ENCODE assay signal across 1 cellular context in the genomic region with DNA sequence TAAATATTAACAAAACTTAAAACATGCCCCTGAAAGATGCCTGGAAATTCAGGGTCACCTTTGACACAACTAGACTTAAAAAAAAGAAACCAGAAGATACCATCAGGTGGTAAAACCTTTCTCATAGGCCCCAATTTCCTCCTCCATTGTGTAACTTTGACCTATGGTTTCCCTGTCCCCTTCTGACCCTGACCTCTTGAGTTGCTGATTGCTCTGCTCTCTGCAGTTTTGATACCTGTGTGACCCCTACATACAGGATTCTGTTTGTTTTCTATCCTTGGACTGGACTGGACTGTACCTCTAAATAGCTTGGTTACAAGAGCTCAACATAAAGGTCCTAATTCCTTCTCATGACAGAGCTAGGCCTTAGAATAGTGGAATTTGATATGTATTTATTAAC.
TF ChIP-seq lines count a peak whose summit lies in the region.

No MANE protein-coding gene starts in this region.

TF ChIP-seq in HepG2, 621 proteins besides CTCF, POLR2A, EP300 and RAD21 (continued from another document and continues in another):
- TF ChIP-seq, protein P1, sequence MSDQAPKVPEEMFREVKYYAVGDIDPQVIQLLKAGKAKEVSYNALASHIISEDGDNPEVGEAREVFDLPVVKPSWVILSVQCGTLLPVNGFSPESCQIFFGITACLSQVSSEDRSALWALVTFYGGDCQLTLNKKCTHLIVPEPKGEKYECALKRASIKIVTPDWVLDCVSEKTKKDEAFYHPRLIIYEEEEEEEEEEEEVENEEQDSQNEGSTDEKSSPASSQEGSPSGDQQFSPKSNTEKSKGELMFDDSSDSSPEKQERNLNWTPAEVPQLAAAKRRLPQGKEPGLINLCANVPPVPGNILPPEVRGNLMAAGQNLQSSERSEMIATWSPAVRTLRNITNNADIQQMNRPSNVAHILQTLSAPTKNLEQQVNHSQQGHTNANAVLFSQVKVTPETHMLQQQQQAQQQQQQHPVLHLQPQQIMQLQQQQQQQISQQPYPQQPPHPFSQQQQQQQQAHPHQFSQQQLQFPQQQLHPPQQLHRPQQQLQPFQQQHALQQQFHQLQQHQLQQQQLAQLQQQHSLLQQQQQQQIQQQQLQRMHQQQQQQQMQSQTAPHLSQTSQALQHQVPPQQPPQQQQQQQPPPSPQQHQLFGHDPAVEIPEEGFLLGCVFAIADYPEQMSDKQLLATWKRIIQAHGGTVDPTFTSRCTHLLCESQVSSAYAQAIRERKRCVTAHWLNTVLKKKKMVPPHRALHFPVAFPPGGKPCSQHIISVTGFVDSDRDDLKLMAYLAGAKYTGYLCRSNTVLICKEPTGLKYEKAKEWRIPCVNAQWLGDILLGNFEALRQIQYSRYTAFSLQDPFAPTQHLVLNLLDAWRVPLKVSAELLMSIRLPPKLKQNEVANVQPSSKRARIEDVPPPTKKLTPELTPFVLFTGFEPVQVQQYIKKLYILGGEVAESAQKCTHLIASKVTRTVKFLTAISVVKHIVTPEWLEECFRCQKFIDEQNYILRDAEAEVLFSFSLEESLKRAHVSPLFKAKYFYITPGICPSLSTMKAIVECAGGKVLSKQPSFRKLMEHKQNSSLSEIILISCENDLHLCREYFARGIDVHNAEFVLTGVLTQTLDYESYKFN (CRISPR knock-in tag; conservative IDR thresholded peaks at IDR 0.05) = peak; percentile 76
- peak; percentile 91 for TF ChIP-seq RXRB (CRISPR knock-in tag; IDR thresholded peaks at IDR 0.05; ENCODE audit: borderline replicate concordance)
- TF ChIP-seq, protein P2, sequence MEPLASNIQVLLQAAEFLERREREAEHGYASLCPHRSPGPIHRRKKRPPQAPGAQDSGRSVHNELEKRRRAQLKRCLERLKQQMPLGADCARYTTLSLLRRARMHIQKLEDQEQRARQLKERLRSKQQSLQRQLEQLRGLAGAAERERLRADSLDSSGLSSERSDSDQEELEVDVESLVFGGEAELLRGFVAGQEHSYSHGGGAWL (CRISPR knock-in tag; IDR thresholded peaks at IDR 0.05) = no peak
- peak; percentile 33; the same call in 1 of the 2 replicates for TF ChIP-seq ZNF331 (CRISPR knock-in tag; IDR thresholded peaks at IDR 0.05)
- no peak for TF ChIP-seq JUND (CRISPR knock-in tag; IDR thresholded peaks at IDR 0.05)
- TF ChIP-seq RFX1 (IDR thresholded peaks at IDR 0.05) = no peak
- TF ChIP-seq RELA (CRISPR knock-in tag; IDR thresholded peaks at IDR 0.05) = no peak
- TF ChIP-seq ZNF138 (CRISPR knock-in tag; IDR thresholded peaks at IDR 0.05; ENCODE audit: low read depth) = no peak
- no peak for TF ChIP-seq ZFY (CRISPR knock-in tag; IDR thresholded peaks at IDR 0.05)
- no peak for TF ChIP-seq ZNF556 (CRISPR knock-in tag; IDR thresholded peaks at IDR 0.05; ENCODE audit: borderline replicate concordance)
- no peak for TF ChIP-seq CENPT (CRISPR knock-in tag; IDR thresholded peaks at IDR 0.05; ENCODE audit: low read depth)
- no peak for TF ChIP-seq ZNF607 (CRISPR knock-in tag; IDR thresholded peaks at IDR 0.05; ENCODE audit: borderline replicate concordance)
- TF ChIP-seq TRIM24 (CRISPR knock-in tag; IDR thresholded peaks at IDR 0.05) = no peak
- no peak for TF ChIP-seq ZNF33A (CRISPR knock-in tag; IDR thresholded peaks at IDR 0.05; ENCODE audit: borderline replicate concordance)
- no peak for TF ChIP-seq ZNF101 (CRISPR knock-in tag; IDR thresholded peaks at IDR 0.05; ENCODE audit: borderline replicate concordance, low read depth)
- TF ChIP-seq SOX13 (IDR thresholded peaks at IDR 0.05) = no peak
- peak in 1 of 2 experiments; percentile 71; a peak in 2 of 4 replicates for TF ChIP-seq SOX13 (CRISPR knock-in tag; conservative IDR thresholded peaks at IDR 0.05 in 1 of 2, IDR thresholded peaks at IDR 0.05 in 1 of 2)
- TF ChIP-seq, protein P3, sequence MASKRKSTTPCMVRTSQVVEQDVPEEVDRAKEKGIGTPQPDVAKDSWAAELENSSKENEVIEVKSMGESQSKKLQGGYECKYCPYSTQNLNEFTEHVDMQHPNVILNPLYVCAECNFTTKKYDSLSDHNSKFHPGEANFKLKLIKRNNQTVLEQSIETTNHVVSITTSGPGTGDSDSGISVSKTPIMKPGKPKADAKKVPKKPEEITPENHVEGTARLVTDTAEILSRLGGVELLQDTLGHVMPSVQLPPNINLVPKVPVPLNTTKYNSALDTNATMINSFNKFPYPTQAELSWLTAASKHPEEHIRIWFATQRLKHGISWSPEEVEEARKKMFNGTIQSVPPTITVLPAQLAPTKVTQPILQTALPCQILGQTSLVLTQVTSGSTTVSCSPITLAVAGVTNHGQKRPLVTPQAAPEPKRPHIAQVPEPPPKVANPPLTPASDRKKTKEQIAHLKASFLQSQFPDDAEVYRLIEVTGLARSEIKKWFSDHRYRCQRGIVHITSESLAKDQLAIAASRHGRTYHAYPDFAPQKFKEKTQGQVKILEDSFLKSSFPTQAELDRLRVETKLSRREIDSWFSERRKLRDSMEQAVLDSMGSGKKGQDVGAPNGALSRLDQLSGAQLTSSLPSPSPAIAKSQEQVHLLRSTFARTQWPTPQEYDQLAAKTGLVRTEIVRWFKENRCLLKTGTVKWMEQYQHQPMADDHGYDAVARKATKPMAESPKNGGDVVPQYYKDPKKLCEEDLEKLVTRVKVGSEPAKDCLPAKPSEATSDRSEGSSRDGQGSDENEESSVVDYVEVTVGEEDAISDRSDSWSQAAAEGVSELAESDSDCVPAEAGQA (IDR thresholded peaks at IDR 0.05; ENCODE audit: low read depth) = no peak
- TF ChIP-seq, protein P3 (CRISPR knock-in tag; IDR thresholded peaks at IDR 0.05; ENCODE audit: borderline replicate concordance) = no peak
- no peak for TF ChIP-seq RBM22 (optimal IDR thresholded peaks at IDR 0.05; ENCODE audit: low read length)
- TF ChIP-seq, protein P4, sequence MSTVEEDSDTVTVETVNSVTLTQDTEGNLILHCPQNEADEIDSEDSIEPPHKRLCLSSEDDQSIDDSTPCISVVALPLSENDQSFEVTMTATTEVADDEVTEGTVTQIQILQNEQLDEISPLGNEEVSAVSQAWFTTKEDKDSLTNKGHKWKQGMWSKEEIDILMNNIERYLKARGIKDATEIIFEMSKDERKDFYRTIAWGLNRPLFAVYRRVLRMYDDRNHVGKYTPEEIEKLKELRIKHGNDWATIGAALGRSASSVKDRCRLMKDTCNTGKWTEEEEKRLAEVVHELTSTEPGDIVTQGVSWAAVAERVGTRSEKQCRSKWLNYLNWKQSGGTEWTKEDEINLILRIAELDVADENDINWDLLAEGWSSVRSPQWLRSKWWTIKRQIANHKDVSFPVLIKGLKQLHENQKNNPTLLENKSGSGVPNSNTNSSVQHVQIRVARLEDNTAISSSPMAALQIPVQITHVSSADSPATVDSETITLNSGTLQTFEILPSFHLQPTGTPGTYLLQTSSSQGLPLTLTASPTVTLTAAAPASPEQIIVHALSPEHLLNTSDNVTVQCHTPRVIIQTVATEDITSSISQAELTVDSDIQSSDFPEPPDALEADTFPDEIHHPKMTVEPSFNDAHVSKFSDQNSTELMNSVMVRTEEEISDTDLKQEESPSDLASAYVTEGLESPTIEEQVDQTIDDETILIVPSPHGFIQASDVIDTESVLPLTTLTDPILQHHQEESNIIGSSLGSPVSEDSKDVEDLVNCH (CRISPR knock-in tag; IDR thresholded peaks at IDR 0.05) = no peak
- no peak for TF ChIP-seq ZNF251 (CRISPR knock-in tag; IDR thresholded peaks at IDR 0.05)
- TF ChIP-seq ZNF598 (CRISPR knock-in tag; IDR thresholded peaks at IDR 0.05; ENCODE audit: borderline replicate concordance) = no peak
- TF ChIP-seq XRCC5 (optimal IDR thresholded peaks at IDR 0.05; ENCODE audit: low read length) = no peak
- TF ChIP-seq, protein P5, sequence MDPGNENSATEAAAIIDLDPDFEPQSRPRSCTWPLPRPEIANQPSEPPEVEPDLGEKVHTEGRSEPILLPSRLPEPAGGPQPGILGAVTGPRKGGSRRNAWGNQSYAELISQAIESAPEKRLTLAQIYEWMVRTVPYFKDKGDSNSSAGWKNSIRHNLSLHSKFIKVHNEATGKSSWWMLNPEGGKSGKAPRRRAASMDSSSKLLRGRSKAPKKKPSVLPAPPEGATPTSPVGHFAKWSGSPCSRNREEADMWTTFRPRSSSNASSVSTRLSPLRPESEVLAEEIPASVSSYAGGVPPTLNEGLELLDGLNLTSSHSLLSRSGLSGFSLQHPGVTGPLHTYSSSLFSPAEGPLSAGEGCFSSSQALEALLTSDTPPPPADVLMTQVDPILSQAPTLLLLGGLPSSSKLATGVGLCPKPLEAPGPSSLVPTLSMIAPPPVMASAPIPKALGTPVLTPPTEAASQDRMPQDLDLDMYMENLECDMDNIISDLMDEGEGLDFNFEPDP (CRISPR knock-in tag; conservative IDR thresholded peaks at IDR 0.05) = no peak
- no peak for TF ChIP-seq NCOA1 (CRISPR knock-in tag; IDR thresholded peaks at IDR 0.05)
- TF ChIP-seq JARID2 (CRISPR knock-in tag; IDR thresholded peaks at IDR 0.05; ENCODE audit: insufficient replicate concordance) = no peak
- no peak for TF ChIP-seq PHF5A (CRISPR knock-in tag; IDR thresholded peaks at IDR 0.05; ENCODE audit: low read depth, unreplicated experiment)
- TF ChIP-seq ZMYM2 (CRISPR knock-in tag; IDR thresholded peaks at IDR 0.05) = peak; percentile 71; the same call in 1 of the 2 replicates
- peak; percentile 84 for TF ChIP-seq NR2C2 (CRISPR knock-in tag; IDR thresholded peaks at IDR 0.05; ENCODE audit: borderline replicate concordance)
- 0 out of 2 replicates have a peak, but pooled peaks have one; percentile 52 for TF ChIP-seq HOXD1 (CRISPR knock-in tag; IDR thresholded peaks at IDR 0.05)
- no peak for TF ChIP-seq ZFP37 (CRISPR knock-in tag; IDR thresholded peaks at IDR 0.05; ENCODE audit: borderline replicate concordance)
- no peak for TF ChIP-seq REL (CRISPR knock-in tag; conservative IDR thresholded peaks at IDR 0.05)
- TF ChIP-seq, protein P6, sequence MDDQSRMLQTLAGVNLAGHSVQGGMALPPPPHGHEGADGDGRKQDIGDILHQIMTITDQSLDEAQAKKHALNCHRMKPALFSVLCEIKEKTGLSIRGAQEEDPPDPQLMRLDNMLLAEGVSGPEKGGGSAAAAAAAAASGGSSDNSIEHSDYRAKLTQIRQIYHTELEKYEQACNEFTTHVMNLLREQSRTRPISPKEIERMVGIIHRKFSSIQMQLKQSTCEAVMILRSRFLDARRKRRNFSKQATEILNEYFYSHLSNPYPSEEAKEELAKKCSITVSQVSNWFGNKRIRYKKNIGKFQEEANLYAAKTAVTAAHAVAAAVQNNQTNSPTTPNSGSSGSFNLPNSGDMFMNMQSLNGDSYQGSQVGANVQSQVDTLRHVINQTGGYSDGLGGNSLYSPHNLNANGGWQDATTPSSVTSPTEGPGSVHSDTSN (CRISPR knock-in tag; IDR thresholded peaks at IDR 0.05; ENCODE audit: borderline replicate concordance) = no peak
- TF ChIP-seq, protein P7, sequence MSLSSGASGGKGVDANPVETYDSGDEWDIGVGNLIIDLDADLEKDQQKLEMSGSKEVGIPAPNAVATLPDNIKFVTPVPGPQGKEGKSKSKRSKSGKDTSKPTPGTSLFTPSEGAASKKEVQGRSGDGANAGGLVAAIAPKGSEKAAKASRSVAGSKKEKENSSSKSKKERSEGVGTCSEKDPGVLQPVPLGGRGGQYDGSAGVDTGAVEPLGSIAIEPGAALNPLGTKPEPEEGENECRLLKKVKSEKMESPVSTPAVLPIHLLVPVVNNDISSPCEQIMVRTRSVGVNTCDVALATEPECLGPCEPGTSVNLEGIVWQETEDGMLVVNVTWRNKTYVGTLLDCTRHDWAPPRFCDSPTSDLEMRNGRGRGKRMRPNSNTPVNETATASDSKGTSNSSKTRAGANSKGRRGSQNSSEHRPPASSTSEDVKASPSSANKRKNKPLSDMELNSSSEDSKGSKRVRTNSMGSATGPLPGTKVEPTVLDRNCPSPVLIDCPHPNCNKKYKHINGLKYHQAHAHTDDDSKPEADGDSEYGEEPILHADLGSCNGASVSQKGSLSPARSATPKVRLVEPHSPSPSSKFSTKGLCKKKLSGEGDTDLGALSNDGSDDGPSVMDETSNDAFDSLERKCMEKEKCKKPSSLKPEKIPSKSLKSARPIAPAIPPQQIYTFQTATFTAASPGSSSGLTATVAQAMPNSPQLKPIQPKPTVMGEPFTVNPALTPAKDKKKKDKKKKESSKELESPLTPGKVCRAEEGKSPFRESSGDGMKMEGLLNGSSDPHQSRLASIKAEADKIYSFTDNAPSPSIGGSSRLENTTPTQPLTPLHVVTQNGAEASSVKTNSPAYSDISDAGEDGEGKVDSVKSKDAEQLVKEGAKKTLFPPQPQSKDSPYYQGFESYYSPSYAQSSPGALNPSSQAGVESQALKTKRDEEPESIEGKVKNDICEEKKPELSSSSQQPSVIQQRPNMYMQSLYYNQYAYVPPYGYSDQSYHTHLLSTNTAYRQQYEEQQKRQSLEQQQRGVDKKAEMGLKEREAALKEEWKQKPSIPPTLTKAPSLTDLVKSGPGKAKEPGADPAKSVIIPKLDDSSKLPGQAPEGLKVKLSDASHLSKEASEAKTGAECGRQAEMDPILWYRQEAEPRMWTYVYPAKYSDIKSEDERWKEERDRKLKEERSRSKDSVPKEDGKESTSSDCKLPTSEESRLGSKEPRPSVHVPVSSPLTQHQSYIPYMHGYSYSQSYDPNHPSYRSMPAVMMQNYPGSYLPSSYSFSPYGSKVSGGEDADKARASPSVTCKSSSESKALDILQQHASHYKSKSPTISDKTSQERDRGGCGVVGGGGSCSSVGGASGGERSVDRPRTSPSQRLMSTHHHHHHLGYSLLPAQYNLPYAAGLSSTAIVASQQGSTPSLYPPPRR (CRISPR knock-in tag; IDR thresholded peaks at IDR 0.05; ENCODE audit: borderline replicate concordance) = peak; percentile 36; the same call in 1 of the 2 replicates
- TF ChIP-seq ZNF546 (CRISPR knock-in tag; conservative IDR thresholded peaks at IDR 0.05) = no peak
- TF ChIP-seq, protein P8, sequence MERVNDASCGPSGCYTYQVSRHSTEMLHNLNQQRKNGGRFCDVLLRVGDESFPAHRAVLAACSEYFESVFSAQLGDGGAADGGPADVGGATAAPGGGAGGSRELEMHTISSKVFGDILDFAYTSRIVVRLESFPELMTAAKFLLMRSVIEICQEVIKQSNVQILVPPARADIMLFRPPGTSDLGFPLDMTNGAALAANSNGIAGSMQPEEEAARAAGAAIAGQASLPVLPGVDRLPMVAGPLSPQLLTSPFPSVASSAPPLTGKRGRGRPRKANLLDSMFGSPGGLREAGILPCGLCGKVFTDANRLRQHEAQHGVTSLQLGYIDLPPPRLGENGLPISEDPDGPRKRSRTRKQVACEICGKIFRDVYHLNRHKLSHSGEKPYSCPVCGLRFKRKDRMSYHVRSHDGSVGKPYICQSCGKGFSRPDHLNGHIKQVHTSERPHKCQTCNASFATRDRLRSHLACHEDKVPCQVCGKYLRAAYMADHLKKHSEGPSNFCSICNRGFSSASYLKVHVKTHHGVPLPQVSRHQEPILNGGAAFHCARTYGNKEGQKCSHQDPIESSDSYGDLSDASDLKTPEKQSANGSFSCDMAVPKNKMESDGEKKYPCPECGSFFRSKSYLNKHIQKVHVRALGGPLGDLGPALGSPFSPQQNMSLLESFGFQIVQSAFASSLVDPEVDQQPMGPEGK (CRISPR knock-in tag; IDR thresholded peaks at IDR 0.05) = peak; percentile 27; the same call in 1 of the 2 replicates
